Comparison of ENCODE assay signal across 18 cellular contexts in the genomic region with DNA sequence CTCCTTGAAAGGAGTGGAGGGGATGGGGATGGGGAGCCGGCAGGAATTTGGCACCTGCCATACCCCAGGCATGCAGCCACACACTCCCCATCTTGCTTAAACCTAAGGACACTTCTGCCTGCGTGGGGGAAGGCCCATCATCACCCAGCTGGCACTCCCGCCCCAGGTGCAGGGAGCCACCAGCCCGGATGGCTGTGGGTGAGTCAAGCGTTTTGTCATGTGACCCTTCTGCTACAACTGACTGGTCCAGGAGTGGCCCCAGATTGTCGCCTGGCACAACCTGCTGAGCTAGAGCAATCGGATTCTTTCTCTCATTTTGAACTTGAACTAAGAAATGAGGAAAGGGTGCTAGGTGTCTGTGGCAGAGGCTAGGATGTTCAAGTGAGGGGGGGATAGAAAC.
"Had no signal": no experiment of that assay in that cellular context is flagged by ENCODE, and none has a peak within 500 bp of the region (broad histone marks: within the 10 kb centered on the region; RNA-seq: fewer than 3 reads in every experiment).

No MANE protein-coding gene starts in this region.

- H3K36me3 Mint-ChIP-seq: activated CD8-positive, alpha-beta memory T cell treated with anti-CD3 and anti-CD28 coated beads, Interleukin-2, amount 10 ng/mL, durations not matched to agents 7 days and 5 days; activated naive CD4-positive, alpha-beta T cell treated with anti-CD3 and anti-CD28 coated beads, Interleukin-2, amount 50 U/mL, for 24 hours had no signal

- ATAC-seq: activated CD8-positive, alpha-beta memory T cell treated with anti-CD3 and anti-CD28 coated beads, Interleukin-2, amount 10 ng/mL, durations not matched to agents 7 days and 5 days; pancreas had no signal

- H3K9me3 Mint-ChIP-seq: activated naive CD4-positive, alpha-beta T cell treated with anti-CD3 and anti-CD28 coated beads, Interleukin-2, amount 50 U/mL, for 24 hours; activated T-cell treated with anti-CD3 and anti-CD28 coated beads, Interleukin-2, amount 50 U/mL, for 24 hours had no signal

- DNase-seq: activated CD4-positive, alpha-beta T cell treated with anti-CD3 and anti-CD28 coated beads, Interleukin-2, amount 50 U/mL, for 48 hours; activated CD8-positive, alpha-beta memory T cell treated with anti-CD3 and anti-CD28 coated beads, Interleukin-2, amount 10 ng/mL, durations not matched to agents 7 days and 5 days; activated effector memory CD4-positive, alpha-beta T cell treated with Interleukin-2 at 50 U/mL for 16 hours; activated T-cell treated with anti-CD3 and anti-CD28 coated beads, Interleukin-2, amount 50 U/mL, for 24 hours; caudate nucleus; colonic mucosa; effector CD8-positive, alpha-beta T cell; hypothalamus; kidney glomerular epithelial cell; mesendoderm; pancreas; stimulated activated CD4-positive, alpha-beta T cell treated with anti-CD3 and anti-CD28 coated beads, Interleukin-4, amount 100 ng/mL, for 1 hour; stimulated activated CD8-positive, alpha-beta memory T cell treated with anti-CD3 and anti-CD28 coated beads, Interleukin-4, amount 100 ng/mL, for 48 hours; T-helper 2 cell; tibial artery had no signal

- H3K27me3 Mint-ChIP-seq: activated T-cell treated with anti-CD3 and anti-CD28 coated beads, Interleukin-2, amount 50 U/mL, for 24 hours had no signal

- H3K4me1 ChIP-seq: colonic mucosa, pancreas, tibial artery had no signal

- H3K27ac ChIP-seq: colonic mucosa, epithelial cell of prostate, pancreas, tibial artery had no signal

- H3K4me3 Mint-ChIP-seq: activated CD8-positive, alpha-beta memory T cell treated with anti-CD3 and anti-CD28 coated beads, Interleukin-2, amount 10 ng/mL, durations not matched to agents 7 days and 5 days; activated naive CD4-positive, alpha-beta T cell treated with anti-CD3 and anti-CD28 coated beads, Interleukin-2, amount 50 U/mL, for 24 hours; activated T-cell treated with anti-CD3 and anti-CD28 coated beads, Interleukin-2, amount 50 U/mL, for 24 hours; neural crest cell had no signal

- H3K27me3 ChIP-seq: colonic mucosa, pancreas had no signal

- H3K27ac Mint-ChIP-seq: activated CD8-positive, alpha-beta memory T cell treated with anti-CD3 and anti-CD28 coated beads, Interleukin-2, amount 10 ng/mL, durations not matched to agents 7 days and 5 days; activated naive CD4-positive, alpha-beta T cell treated with anti-CD3 and anti-CD28 coated beads, Interleukin-2, amount 50 U/mL, for 24 hours; activated T-cell treated with anti-CD3 and anti-CD28 coated beads, Interleukin-2, amount 50 U/mL, for 24 hours had no signal

- H3K9me3 ChIP-seq: colonic mucosa, pancreas, tibial artery had no signal

- H3K36me3 ChIP-seq: colonic mucosa, pancreas, tibial artery had no signal

- H3K4me1 Mint-ChIP-seq: activated CD8-positive, alpha-beta memory T cell treated with anti-CD3 and anti-CD28 coated beads, Interleukin-2, amount 10 ng/mL, durations not matched to agents 7 days and 5 days; activated naive CD4-positive, alpha-beta T cell treated with anti-CD3 and anti-CD28 coated beads, Interleukin-2, amount 50 U/mL, for 24 hours had no signal

- H3K4me3 ChIP-seq: colonic mucosa, pancreas, tibial artery had no signal
